ENCODE assay signal across 8 cellular contexts in genomic region chr15:38002883-38003477, GRCh38.
DNase-seq lines count a peak whose midpoint lies in the region; ATAC-seq and TF ChIP-seq lines count a peak whose summit lies in the region.

No MANE protein-coding gene starts in this region.

- H3K9me3 Mint-ChIP-seq in nephron, result peaks cover 33% of the 10 kb centered on the region

- peaks cover under 1% of the 10 kb centered on the region for H3K27me3 Mint-ChIP-seq in nephron (ENCODE audit: low read depth)

- H3K4me3 Mint-ChIP-seq in nephron, result no peak overlapping the region

- no peak overlapping the region for H3K4me3 ChIP-seq in esophagus muscularis mucosa

- H3K4me1 ChIP-seq in esophagus muscularis mucosa, result peaks cover 0 to 9% (median 7%) of the 10 kb centered on the region in 4 donors

- H3K27ac ChIP-seq in esophagus muscularis mucosa (replicated peaks in 1 of 4), result no peak overlapping the region

- intact Hi-C loops in esophagus muscularis mucosa (cut with DNase I), result loop anchor here (10.0 kb wide), 1 partner anchor 132 kb away; no protein-coding TSS in a partner anchor

- H3K27ac Mint-ChIP-seq in nephron, result no peak overlapping the region

- no peaks in the 10 kb centered on the region for H3K36me3 Mint-ChIP-seq in nephron (ENCODE audit: low read depth)

- WGBS in esophagus muscularis mucosa, result 85% methylated on average over 2 of the region's 2 CpGs

- ATAC-seq in HG02870 (IDR thresholded peaks at IDR 0.05; ENCODE audit: unreplicated experiment), result peak; percentile 71

- in situ Hi-C loops in SK-MEL-5 (cut with HindIII; ENCODE audit: low pct_unique_long_range_greater_than_20kb, low sequenced_read_pairs), result loop anchor here (25.0 kb wide), 1 partner anchor 359 kb away; no protein-coding TSS in a partner anchor

- peaks cover 7% of the 10 kb centered on the region for H3K4me1 Mint-ChIP-seq in nephron

- peak; percentile 42 for DNase-seq in NOMO-1 treated with DMSO at 0.1 percent for 48 hours (lab: John Stamatoyannopoulos, UW; ENCODE audit: unreplicated experiment)
- no peak for DNase-seq in NOMO-1 treated with dmso at 0.1 percent for 144 hours (lab: John Stamatoyannopoulos, UW; ENCODE audit: unreplicated experiment)
- DNase-seq in SK-MEL-5 (ENCODE audit: low read depth, low spot score), result peak; percentile 85
- DNase-seq in esophagus muscularis mucosa (ENCODE audit: extremely low spot score), result no peak
- DNase-seq in NCI-H226, result no peak
- no peak for DNase-seq in activated effector memory CD4-positive, alpha-beta T cell treated with Interleukin-2 at 50 U/mL for 16 hours

- no peak for TF ChIP-seq EP300 in esophagus muscularis mucosa (IDR thresholded peaks at IDR 0.05)

- TF ChIP-seq POLR2A in esophagus muscularis mucosa (IDR thresholded peaks at IDR 0.05; ENCODE audit: low read depth), result no peak

- H3K27me3 ChIP-seq in esophagus muscularis mucosa, result no peaks in the 10 kb centered on the region

- no peaks in the 10 kb centered on the region for H3K36me3 ChIP-seq in esophagus muscularis mucosa

- peak; percentile 23 to 48 (median 45) for TF ChIP-seq CTCF in esophagus muscularis mucosa (IDR thresholded peaks at IDR 0.05)
- TF ChIP-seq CTCF in nephron (IDR thresholded peaks at IDR 0.05; ENCODE audit: unreplicated experiment in 3 of 3), result peak; percentile 41 to 44 (median 42)

- H3K9me3 ChIP-seq in esophagus muscularis mucosa, result no peaks in the 10 kb centered on the region

Comparison
In these comparisons a context has a peak if more than half of its experiments do, and no peak if none do; other contexts are left out.
1. DNase-seq: peak in NOMO-1 treated with DMSO at 0.1 percent for 48 hours (single experiment) and SK-MEL-5 (single experiment); none in NOMO-1 treated with dmso at 0.1 percent for 144 hours (single experiment), esophagus muscularis mucosa (single experiment), NCI-H226 (single experiment) and activated effector memory CD4-positive, alpha-beta T cell treated with Interleukin-2 at 50 U/mL for 16 hours (single experiment).